ENCODE assay signal across 8 cellular contexts in genomic region chr19:55654323-55654832, GRCh38. TPM values are rescaled to one million over a fixed set of nuclear protein-coding genes. Genes with fewer than 3 reads are reported as not detected.
A peak's percentile ranks its signal among the peaks of the same experiment; 100 is the strongest.
DNase-seq lines count a peak whose midpoint lies in the region; ATAC-seq and FAIRE-seq lines count a peak whose summit lies in the region.

No MANE protein-coding gene starts in this region.

- peaks cover 39% of the 10 kb centered on the region for H3K4me1 ChIP-seq in CD8-positive, alpha-beta memory T cell (ENCODE audit: insufficient read depth, low read length)

- H3K36me3 ChIP-seq in CD8-positive, alpha-beta memory T cell (ENCODE audit: insufficient read depth, low read length): peaks cover 3% of the 10 kb centered on the region

- DNase-seq in CD8-positive, alpha-beta memory T cell: peak; percentile 99 to 100 (median 100)
- DNase-seq in HTR-8/SVneo (ENCODE audit: insufficient read length, low spot score): peak; percentile 90
- peak; percentile 99 for DNase-seq in NOMO-1 (lab: John Stamatoyannopoulos, UW; ENCODE audit: unreplicated experiment in 2 of 2)
- peak; percentile 99 for DNase-seq in activated CD8-positive, alpha-beta memory T cell treated with anti-CD3 and anti-CD28 coated beads, Interleukin-2, amount 50 U/mL, for 1 hour (ENCODE audit: extremely low read depth)
- DNase-seq in effector memory CD8-positive, alpha-beta T cell: peak; percentile 99 to 100 (median 99)
- DNase-seq in medulla oblongata (ENCODE audit: extremely low spot score): peak; percentile 100
- peak; percentile 97 for DNase-seq in stimulated activated CD4-positive, alpha-beta T cell treated with anti-CD3 and anti-CD28 coated beads, TNF-alpha, amount 100 ng/mL, for 4 hours (ENCODE audit: low read depth in 3 of 3)

- peak overlapping the region; percentile 89 for H3K4me3 ChIP-seq in CD8-positive, alpha-beta memory T cell (ENCODE audit: low read length)

- FAIRE-seq in HTR-8/SVneo (lab: Jason Lieb, UNC): peak; percentile 90

- H3K27me3 Mint-ChIP-seq in CD8-positive, alpha-beta memory T cell: peaks cover 0 to 7% of the 10 kb centered on the region in 2 donors
- H3K27me3 Mint-ChIP-seq in effector memory CD8-positive, alpha-beta T cell: peaks cover 0 to 8% of the 10 kb centered on the region in 2 donors

- CTCF ChIA-PET in CD8-positive, alpha-beta memory T cell (lab: Charles Lee): interaction anchor here (0.7 to 2.6 kb wide), 14 partner anchors 9 to 315 kb away, joined by 3 to 12 read pairs (median 4); partner anchors contain the start of genes KMT5C, ZNF581, ZNF784 and ZNF865

- H3K4me1 Mint-ChIP-seq in CD8-positive, alpha-beta memory T cell: peaks cover 32 to 52% (median 34%) of the 10 kb centered on the region in 3 donors
- peaks cover 32% of the 10 kb centered on the region in 2 donors for H3K4me1 Mint-ChIP-seq in effector memory CD8-positive, alpha-beta T cell (ENCODE audit: low read depth in 2 of 2)

- H3K27me3 ChIP-seq in CD8-positive, alpha-beta memory T cell (ENCODE audit: insufficient read depth, low read length, poor library complexity, severe bottlenecking): no peaks in the 10 kb centered on the region

- peaks cover 0 to 3% (median 0%) of the 10 kb centered on the region in 5 donors for H3K9me3 Mint-ChIP-seq in CD8-positive, alpha-beta memory T cell
- no peaks in the 10 kb centered on the region for H3K9me3 Mint-ChIP-seq in effector memory CD8-positive, alpha-beta T cell

- peak overlapping the region; percentile 96 to 99 (median 98) for H3K27ac Mint-ChIP-seq in CD8-positive, alpha-beta memory T cell
- peak overlapping the region; percentile 96 to 98 for H3K27ac Mint-ChIP-seq in effector memory CD8-positive, alpha-beta T cell

- H3K9me3 ChIP-seq in CD8-positive, alpha-beta memory T cell (ENCODE audit: low read length): no peaks in the 10 kb centered on the region

- peak overlapping the region; percentile 91 for H3K27ac ChIP-seq in CD8-positive, alpha-beta memory T cell (ENCODE audit: low read depth, low read length)

- peaks cover 0 to 32% (median 3%) of the 10 kb centered on the region in 3 donors for H3K36me3 Mint-ChIP-seq in CD8-positive, alpha-beta memory T cell
- peaks cover 42% of the 10 kb centered on the region for H3K36me3 Mint-ChIP-seq in effector memory CD8-positive, alpha-beta T cell (ENCODE audit: insufficient read depth)

- POLR2A ChIA-PET in CD8-positive, alpha-beta memory T cell (lab: Charles Lee): interaction anchor here (0.6 to 1.8 kb wide), 19 partner anchors 9 to 1465 kb away, joined by 3 to 23 read pairs (median 5); partner anchors contain the start of genes FIZ1, ISOC2, KMT5C and MBOAT7

- peak; percentile 63 for ATAC-seq in GM21381 (IDR thresholded peaks at IDR 0.05; ENCODE audit: unreplicated experiment)
- ATAC-seq in effector memory CD8-positive, alpha-beta T cell (replicated peaks): peak; percentile 72

- peak overlapping the region; percentile 90 to 97 (median 95) for H3K4me3 Mint-ChIP-seq in CD8-positive, alpha-beta memory T cell
- peak overlapping the region; percentile 90 to 92 for H3K4me3 Mint-ChIP-seq in effector memory CD8-positive, alpha-beta T cell

RNA-seq across cellular contexts. Expression of gene U2AF2, which starts 0.5 kb away (rescaled TPM):
- total RNA-seq in CD8-positive, alpha-beta memory T cell: 100 to 1,000 TPM; 374 to 386 TPM
- polyA plus RNA-seq in CD8-positive, alpha-beta memory T cell: 9.5 TPM

RNA-seq across cellular contexts. Expression of gene CCDC106, which starts 6.4 kb away (rescaled TPM):
- 1 to 10 TPM; 2.0 to 2.2 TPM for total RNA-seq in CD8-positive, alpha-beta memory T cell
- 0.54 TPM for polyA plus RNA-seq in CD8-positive, alpha-beta memory T cell

RNA-seq across cellular contexts. Expression of gene ZNF581, which starts 10.9 kb away (rescaled TPM):
- total RNA-seq in CD8-positive, alpha-beta memory T cell: 10 to 100 TPM; 32.8 to 34.4 TPM
- 23.4 TPM for polyA plus RNA-seq in CD8-positive, alpha-beta memory T cell

RNA-seq across cellular contexts. Expression of gene ZNF580, which starts 13.6 kb away (rescaled TPM):
- total RNA-seq in CD8-positive, alpha-beta memory T cell: 10 to 100 TPM; 39.6 to 41.3 TPM
- 15.2 TPM for polyA plus RNA-seq in CD8-positive, alpha-beta memory T cell

RNA-seq across cellular contexts. Expression of gene EPN1, which starts 20.6 kb away (rescaled TPM):
- 10 to 100 TPM; 39.0 to 40.2 TPM for total RNA-seq in CD8-positive, alpha-beta memory T cell
- polyA plus RNA-seq in CD8-positive, alpha-beta memory T cell: 20.2 TPM

Comparison
In these comparisons a context has a peak if more than half of its experiments do, and no peak if none do; other contexts are left out.
1. Peak in every context shown above with its lines: DNase-seq, ATAC-seq, H3K4me3 ChIP-seq and H3K27ac ChIP-seq.